In genomic region chr11:102793677-102794290, GRCh38 we compare ENCODE assay signal across 1 cellular context.
TF ChIP-seq lines count a peak whose summit lies in the region.

No MANE protein-coding gene starts in this region.

TF ChIP-seq in IMR-90, 13 proteins besides CTCF, POLR2A, EP300 and RAD21:
- TF ChIP-seq NFE2L2 (IDR thresholded peaks at IDR 0.05; ENCODE audit: low read depth, low read length), result no peak
- TF ChIP-seq, protein P1, sequence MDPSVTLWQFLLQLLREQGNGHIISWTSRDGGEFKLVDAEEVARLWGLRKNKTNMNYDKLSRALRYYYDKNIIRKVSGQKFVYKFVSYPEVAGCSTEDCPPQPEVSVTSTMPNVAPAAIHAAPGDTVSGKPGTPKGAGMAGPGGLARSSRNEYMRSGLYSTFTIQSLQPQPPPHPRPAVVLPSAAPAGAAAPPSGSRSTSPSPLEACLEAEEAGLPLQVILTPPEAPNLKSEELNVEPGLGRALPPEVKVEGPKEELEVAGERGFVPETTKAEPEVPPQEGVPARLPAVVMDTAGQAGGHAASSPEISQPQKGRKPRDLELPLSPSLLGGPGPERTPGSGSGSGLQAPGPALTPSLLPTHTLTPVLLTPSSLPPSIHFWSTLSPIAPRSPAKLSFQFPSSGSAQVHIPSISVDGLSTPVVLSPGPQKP (IDR thresholded peaks at IDR 0.05; ENCODE audit: borderline replicate concordance, low read depth, low read length), result no peak
- TF ChIP-seq RFX5 (IDR thresholded peaks at IDR 0.05; ENCODE audit: low read depth, low read length), result no peak
- TF ChIP-seq RCOR1 (IDR thresholded peaks at IDR 0.05; ENCODE audit: insufficient replicate concordance, low read length), result no peak
- no peak for TF ChIP-seq MAZ (IDR thresholded peaks at IDR 0.05; ENCODE audit: borderline replicate concordance, low read depth, low read length)
- TF ChIP-seq BHLHE40 (IDR thresholded peaks at IDR 0.05; ENCODE audit: low read depth, low read length), result no peak
- TF ChIP-seq SMC3 (IDR thresholded peaks at IDR 0.05; ENCODE audit: low read depth, low read length), result no peak
- no peak for TF ChIP-seq CEBPB (IDR thresholded peaks at IDR 0.05; ENCODE audit: low read depth, low read length)
- TF ChIP-seq MAFK (IDR thresholded peaks at IDR 0.05; ENCODE audit: low read depth, low read length), result no peak
- TF ChIP-seq CHD1 (IDR thresholded peaks at IDR 0.05; ENCODE audit: low read depth, low read length), result no peak
- TF ChIP-seq MXI1 (IDR thresholded peaks at IDR 0.05; ENCODE audit: borderline replicate concordance, low read depth, low read length), result no peak
- TF ChIP-seq, protein P2, sequence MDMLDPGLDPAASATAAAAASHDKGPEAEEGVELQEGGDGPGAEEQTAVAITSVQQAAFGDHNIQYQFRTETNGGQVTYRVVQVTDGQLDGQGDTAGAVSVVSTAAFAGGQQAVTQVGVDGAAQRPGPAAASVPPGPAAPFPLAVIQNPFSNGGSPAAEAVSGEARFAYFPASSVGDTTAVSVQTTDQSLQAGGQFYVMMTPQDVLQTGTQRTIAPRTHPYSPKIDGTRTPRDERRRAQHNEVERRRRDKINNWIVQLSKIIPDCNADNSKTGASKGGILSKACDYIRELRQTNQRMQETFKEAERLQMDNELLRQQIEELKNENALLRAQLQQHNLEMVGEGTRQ (IDR thresholded peaks at IDR 0.05; ENCODE audit: low read depth, low read length), result no peak
- TF ChIP-seq FOS (IDR thresholded peaks at IDR 0.05; ENCODE audit: low read depth, low read length), result no peak
